18 cellular contexts compared by ENCODE assay signal in the genomic region with DNA sequence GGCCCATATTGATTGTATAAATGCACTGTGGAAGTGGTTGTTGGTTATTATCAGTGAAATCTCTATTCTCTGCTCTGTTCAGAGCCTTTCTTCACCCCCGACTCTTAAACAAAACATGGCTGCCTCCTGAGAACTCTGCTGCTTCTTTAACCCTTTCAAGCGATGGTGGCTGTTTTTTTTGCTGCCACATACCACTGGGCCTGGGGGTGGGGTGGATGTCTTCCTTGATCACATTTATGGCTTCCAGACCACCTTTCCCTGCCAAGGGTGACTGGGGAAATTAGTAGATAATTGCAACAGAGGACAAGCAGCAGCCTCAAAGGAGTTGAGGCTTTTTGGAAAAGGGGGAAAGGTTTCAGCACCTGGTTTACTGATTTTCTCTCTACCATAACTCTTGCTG. TPM values are rescaled to one million over a fixed set of nuclear protein-coding genes. Genes with fewer than 3 reads are reported as not detected.
DNase-seq lines count a peak whose midpoint lies in the region; ATAC-seq and TF ChIP-seq lines count a peak whose summit lies in the region.
"Had no signal": no experiment of that assay in that cellular context is flagged by ENCODE, and none has a peak within 500 bp of the region (broad histone marks: within the 10 kb centered on the region; RNA-seq: fewer than 3 reads in every experiment).

No MANE protein-coding gene starts in this region.

- peaks cover 77% of the 10 kb centered on the region for H3K36me3 Mint-ChIP-seq in activated CD4-positive, alpha-beta T cell treated with anti-CD3 and anti-CD28 coated beads, Interleukin-2, amount 10 ng/mL, durations not matched to agents 7 days and 5 days (ENCODE audit: low read depth)

- H3K36me3 ChIP-seq in mesodermal cell (ENCODE audit: control insufficient read depth, insufficient read depth, low read length), result peaks cover 85% of the 10 kb centered on the region

- H3K4me1 ChIP-seq in mesodermal cell (ENCODE audit: control insufficient read depth, insufficient read depth, low read length, poor library complexity, severe bottlenecking), result no peaks in the 10 kb centered on the region
- H3K4me1 ChIP-seq: A549 had no signal

- WGBS in mesodermal cell (ENCODE audit: insufficient coverage in 2 of 2), 2 experiments, result 100% methylated on average over 1 of the region's 2 CpGs; no CpG with 5 or more reads in 1 of the 2 experiments

- no peaks in the 10 kb centered on the region for H3K9me3 Mint-ChIP-seq in activated CD4-positive, alpha-beta T cell treated with anti-CD3 and anti-CD28 coated beads, Interleukin-2, amount 10 ng/mL, durations not matched to agents 7 days and 5 days
- H3K9me3 Mint-ChIP-seq: CD4-positive, alpha-beta memory T cell had no signal

- ATAC-seq in SK-N-SH treated with all-trans-retinoic acid at 6 μM for 48 hours (peak; percentile 28; the same call in 1 of the 3 replicates), GM18861 (IDR thresholded peaks at IDR 0.05; ENCODE audit: unreplicated experiment) (no peak)
- ATAC-seq: A549, HepG2 had no signal

- no peaks in the 10 kb centered on the region for H3K9me3 ChIP-seq in mesodermal cell (ENCODE audit: control insufficient read depth, low read length)
- H3K9me3 ChIP-seq: A549, BLaER1 had no signal

- H3K27ac Mint-ChIP-seq in activated CD4-positive, alpha-beta T cell treated with anti-CD3 and anti-CD28 coated beads, Interleukin-2, amount 10 ng/mL, durations not matched to agents 7 days and 5 days, result peak overlapping the region; percentile 41

- CTCF ChIA-PET in activated CD4-positive, alpha-beta T cell treated with anti-CD3 and anti-CD28 coated beads, Interleukin-2, amount 10 ng/mL, durations not matched to agents 7 days and 5 days (lab: Charles Lee), result no interaction called here

- no peaks in the 10 kb centered on the region for H3K4me1 Mint-ChIP-seq in activated CD4-positive, alpha-beta T cell treated with anti-CD3 and anti-CD28 coated beads, Interleukin-2, amount 10 ng/mL, durations not matched to agents 7 days and 5 days
- H3K4me1 Mint-ChIP-seq: CD14-positive monocyte had no signal

- no peaks in the 10 kb centered on the region for H3K27me3 Mint-ChIP-seq in activated CD4-positive, alpha-beta T cell treated with anti-CD3 and anti-CD28 coated beads, Interleukin-2, amount 10 ng/mL, durations not matched to agents 7 days and 5 days
- H3K27me3 Mint-ChIP-seq: CD4-positive, alpha-beta memory T cell had no signal

- H3K27ac ChIP-seq in mesodermal cell (ENCODE audit: low read depth, low read length, severe bottlenecking), result peak overlapping the region; percentile 10
- H3K27ac ChIP-seq: 22Rv1, A549, BLaER1 had no signal

- DNase-seq in activated CD4-positive, alpha-beta T cell treated with anti-CD3 and anti-CD28 coated beads, Interleukin-2, amount 10 ng/mL, durations not matched to agents 7 days and 5 days, result no peak
- no peak for DNase-seq in activated CD4-positive, alpha-beta T cell treated with anti-CD3 and anti-CD28 coated beads for 4 hours
- DNase-seq in GDM1 (lab: John Stamatoyannopoulos, UW) (no peak), NCI-H1092 treated with DMSO at 0.1 percent for 48 hours (lab: John Stamatoyannopoulos, UW) (no peak)
- DNase-seq: AML-193; Calu3; CD4-positive, alpha-beta memory T cell; DMS79 treated with DMSO at 0.1 percent for 48 hours; GOT3; H7 had no signal

- no peak overlapping the region for H3K4me3 Mint-ChIP-seq in activated CD4-positive, alpha-beta T cell treated with anti-CD3 and anti-CD28 coated beads, Interleukin-2, amount 10 ng/mL, durations not matched to agents 7 days and 5 days
- H3K4me3 Mint-ChIP-seq: CD14-positive monocyte; CD4-positive, alpha-beta memory T cell had no signal

- POLR2A ChIA-PET in activated CD4-positive, alpha-beta T cell treated with anti-CD3 and anti-CD28 coated beads, Interleukin-2, amount 10 ng/mL, durations not matched to agents 7 days and 5 days (lab: Charles Lee), result no interaction called here

- H3K4me3 ChIP-seq in mesodermal cell (ENCODE audit: extremely low read depth, insufficient read depth, low read length, poor library complexity, severe bottlenecking), result no peak overlapping the region
- H3K4me3 ChIP-seq: A549, BLaER1 had no signal

TF ChIP-seq in SK-N-SH treated with all-trans-retinoic acid at 6 μM for 48 hours, 23 proteins besides CTCF, POLR2A, EP300 and RAD21:
- TF ChIP-seq ARNTL (CRISPR knock-in tag; IDR thresholded peaks at IDR 0.05; ENCODE audit: borderline replicate concordance, low read depth) (no peak), ESRRG (CRISPR knock-in tag; IDR thresholded peaks at IDR 0.05) (no peak), ZFP3 (CRISPR knock-in tag; IDR thresholded peaks at IDR 0.05) (no peak), BACH2 (CRISPR knock-in tag; IDR thresholded peaks at IDR 0.05; ENCODE audit: borderline replicate concordance) (no peak), POU6F1 (CRISPR knock-in tag; IDR thresholded peaks at IDR 0.05; ENCODE audit: borderline replicate concordance, low read depth) (no peak), RARB (CRISPR knock-in tag; IDR thresholded peaks at IDR 0.05) (no peak)

RNA-seq across cellular contexts. Expression of gene YEATS2, which starts 32.8 kb away (rescaled TPM):
- 10 to 100 TPM; 48.2 to 48.7 TPM for total RNA-seq in activated CD4-positive, alpha-beta T cell treated with anti-CD3 and anti-CD28 coated beads, Interleukin-2, amount 10 ng/mL, durations not matched to agents 7 days and 5 days
- polyA plus RNA-seq in mesodermal cell (2013, experiment 1 of 2), result 44.0 TPM
- 38.4 TPM for polyA plus RNA-seq in mesodermal cell (2013, experiment 2 of 2)
